ENCODE assay signal across 26 cellular contexts in the genomic region with DNA sequence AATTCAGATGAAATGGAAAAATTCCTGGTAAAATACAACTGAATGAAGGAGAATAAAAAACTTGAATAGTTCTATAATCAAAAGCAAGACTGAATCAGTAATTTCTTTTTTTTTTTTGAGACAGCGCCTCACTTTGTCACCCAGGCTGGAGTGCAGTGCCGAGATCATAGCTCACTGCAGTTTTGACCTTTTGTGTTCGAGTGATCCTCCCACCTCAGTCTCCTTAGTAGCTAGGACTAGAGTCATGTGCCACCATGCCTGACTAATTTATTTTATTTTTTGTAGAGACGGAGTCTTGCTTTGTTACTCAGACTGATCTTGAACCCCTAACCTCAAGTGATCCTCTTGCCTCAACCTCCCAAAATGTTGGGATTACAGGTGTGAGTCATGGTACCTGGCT. TPM values are rescaled to one million over a fixed set of nuclear protein-coding genes. Genes with fewer than 3 reads are reported as not detected.
A peak's percentile ranks its signal among the peaks of the same experiment; 100 is the strongest.
DNase-seq lines count a peak whose midpoint lies in the region; ATAC-seq and TF ChIP-seq lines count a peak whose summit lies in the region.
"Had no signal": no experiment of that assay in that cellular context is flagged by ENCODE, and none has a peak within 500 bp of the region (broad histone marks: within the 10 kb centered on the region; RNA-seq: fewer than 3 reads in every experiment).

No MANE protein-coding gene starts in this region.

- H4K20me1 ChIP-seq in DOHH2 (ENCODE audit: control insufficient read depth, insufficient read depth, low read depth, low read length) = no peaks in the 10 kb centered on the region
- H4K20me1 ChIP-seq: BLaER1 had no signal

- H3K9me2 ChIP-seq in DOHH2 (replicated peaks; ENCODE audit: control insufficient read depth, low read length) = no peaks in the 10 kb centered on the region

- H3K36me3 Mint-ChIP-seq in activated CD4-positive, alpha-beta T cell treated with anti-CD3 and anti-CD28 coated beads for 36 hours (ENCODE audit: low read depth) = peaks cover 12% of the 10 kb centered on the region
- peaks cover 40% of the 10 kb centered on the region for H3K36me3 Mint-ChIP-seq in activated B cell treated with CpG ODN at 0.5 μM for 24 hours (ENCODE audit: low read depth)

- intact Hi-C loops in activated CD4-positive, alpha-beta T cell treated with anti-CD3 and anti-CD28 coated beads for 36 hours (cut with DNase I, micrococcal nuclease) = no loop called here
- intact Hi-C loops in activated B cell treated with CpG ODN at 0.5 μM for 24 hours (cut with micrococcal nuclease) = loop anchor here (10.0 kb wide), 1 partner anchor 1079 kb away; the partner anchor contains the start of gene HBP1

- peaks cover 15% of the 10 kb centered on the region for H3K4me1 Mint-ChIP-seq in activated CD4-positive, alpha-beta T cell treated with anti-CD3 and anti-CD28 coated beads for 36 hours
- H3K4me1 Mint-ChIP-seq in activated B cell treated with CpG ODN at 0.5 μM for 24 hours = peaks cover 84% of the 10 kb centered on the region

- H3K4me3 Mint-ChIP-seq in activated CD4-positive, alpha-beta T cell treated with anti-CD3 and anti-CD28 coated beads for 36 hours = no peak overlapping the region
- no peak overlapping the region for H3K4me3 Mint-ChIP-seq in activated B cell treated with CpG ODN at 0.5 μM for 24 hours
- H3K4me3 Mint-ChIP-seq: CD4-positive, CD25-positive, alpha-beta regulatory T cell; HFFc6 had no signal

- no peak overlapping the region for H3K4me3 ChIP-seq in DOHH2 (ENCODE audit: low read length)
- H3K4me3 ChIP-seq: BLaER1, HAP-1, SJSA1 had no signal

- H3K79me2 ChIP-seq in DOHH2 (ENCODE audit: control insufficient read depth, low read length) = peaks cover 20% of the 10 kb centered on the region

- POLR2A ChIA-PET in activated CD4-positive, alpha-beta T cell treated with anti-CD3 and anti-CD28 coated beads for 36 hours (lab: Charles Lee) = interaction anchor here (0.6 kb wide), 1 partner anchor 50 kb away, joined by 4 read pairs; no protein-coding TSS in a partner anchor
- POLR2A ChIA-PET in activated B cell treated with CpG ODN at 0.5 μM for 24 hours (lab: Charles Lee) = interaction anchor here (0.7 to 11.9 kb wide), 8 partner anchors 8 to 28 kb away, joined by 3 to 199 read pairs (median 4); partner anchors contain the start of gene SYPL1

- H3K9me3 ChIP-seq in DOHH2 (ENCODE audit: control insufficient read depth, insufficient read depth, low read length) = no peaks in the 10 kb centered on the region
- H3K9me3 ChIP-seq: HAP-1, SJSA1 had no signal

- peak; percentile 35 for DNase-seq in activated CD4-positive, alpha-beta T cell treated with anti-CD3 and anti-CD28 coated beads for 36 hours
- DNase-seq in activated CD4-positive, alpha-beta T cell treated with anti-CD3 and anti-CD28 coated beads, Interleukin-2, amount 50 U/mL, for 1 hour = no peak
- DNase-seq in activated B cell treated with CpG ODN at 0.5 μM for 24 hours (no peak), retina (no peak)
- DNase-seq in stimulated activated naive CD8-positive, alpha-beta T cell treated with anti-CD3 and anti-CD28 coated beads, Interleukin-15, Interleukin-2, amounts not matched to agents 100 U/mL and 50 U/mL, for 24 hours = no peak
- DNase-seq: 8988T; ACHN; CD4-positive, CD25-positive, alpha-beta regulatory T cell; GOT3; HFFc6; KBM-7; NCI-H1048; NCI-H1417; NCI-H1694; NCI-H2029 treated with DMSO at 0.1 percent for 48 hours; NCI-H446 treated with DMSO at 0.1 percent for 48 hours; NCI-H526; NCI-H82; NK-92 treated with Interleukin-12 subunit alpha and Interleukin-12 subunit beta, amount 100 ng/mL, for 24 hours; Right ventricle myocardium superior; RPMI8226 had no signal

- peaks cover 46% of the 10 kb centered on the region for H3K36me3 ChIP-seq in DOHH2 (ENCODE audit: control insufficient read depth, low read length)

- H3K27me3 ChIP-seq in DOHH2 (ENCODE audit: control insufficient read depth, low read length) = no peaks in the 10 kb centered on the region
- H3K27me3 ChIP-seq: BLaER1, SJSA1 had no signal

- peaks cover 91% of the 10 kb centered on the region for H3F3A ChIP-seq in DOHH2 (ENCODE audit: control insufficient read depth, insufficient read depth)

- peak overlapping the region; percentile 86 for H3K27ac ChIP-seq in DOHH2 (ENCODE audit: low read depth, low read length)
- H3K27ac ChIP-seq: BLaER1, SJSA1 had no signal

- H3K27me3 Mint-ChIP-seq in activated CD4-positive, alpha-beta T cell treated with anti-CD3 and anti-CD28 coated beads for 36 hours = no peaks in the 10 kb centered on the region
- no peaks in the 10 kb centered on the region for H3K27me3 Mint-ChIP-seq in activated B cell treated with CpG ODN at 0.5 μM for 24 hours
- H3K27me3 Mint-ChIP-seq: CD4-positive, CD25-positive, alpha-beta regulatory T cell had no signal

- peak; percentile 75 for ATAC-seq in activated CD4-positive, alpha-beta T cell treated with anti-CD3 and anti-CD28 coated beads for 36 hours
- ATAC-seq in activated B cell treated with CpG ODN at 0.5 μM for 24 hours (ENCODE audit: low read depth) (no peak), GM21825 (IDR thresholded peaks at IDR 0.05; ENCODE audit: unreplicated experiment) (no peak)
- peak; percentile 81 for ATAC-seq in stimulated activated naive CD8-positive, alpha-beta T cell treated with anti-CD3 and anti-CD28 coated beads, Interleukin-15, Interleukin-2, amounts not matched to agents 100 U/mL and 50 U/mL, for 24 hours

- H3K27ac Mint-ChIP-seq in activated CD4-positive, alpha-beta T cell treated with anti-CD3 and anti-CD28 coated beads for 36 hours = no peak overlapping the region
- H3K27ac Mint-ChIP-seq in activated B cell treated with CpG ODN at 0.5 μM for 24 hours = peak overlapping the region; percentile 62
- H3K27ac Mint-ChIP-seq: CD4-positive, CD25-positive, alpha-beta regulatory T cell; HFFc6 had no signal

- H3K9me3 Mint-ChIP-seq in activated CD4-positive, alpha-beta T cell treated with anti-CD3 and anti-CD28 coated beads for 36 hours (ENCODE audit: low read depth) = no peaks in the 10 kb centered on the region
- H3K9me3 Mint-ChIP-seq in activated B cell treated with CpG ODN at 0.5 μM for 24 hours = no peaks in the 10 kb centered on the region
- H3K9me3 Mint-ChIP-seq: CD4-positive, CD25-positive, alpha-beta regulatory T cell; HFFc6 had no signal

- peak overlapping the region; percentile 24 for H3K4me2 ChIP-seq in DOHH2 (ENCODE audit: low read length)
- H3K4me2 ChIP-seq: BLaER1 had no signal

- peak; percentile 48 for TF ChIP-seq CTCF in DOHH2 (IDR thresholded peaks at IDR 0.05; ENCODE audit: low read depth, low read length, poor library complexity, severe bottlenecking)
- no peak for TF ChIP-seq CTCF in activated B cell treated with CpG ODN at 0.5 μM for 24 hours (IDR thresholded peaks at IDR 0.05)

- CTCF ChIA-PET in activated CD4-positive, alpha-beta T cell treated with anti-CD3 and anti-CD28 coated beads for 36 hours (lab: Charles Lee) = interaction anchor here (0.5 to 1.3 kb wide), 6 partner anchors 8 to 1064 kb away, joined by 3 to 5 read pairs (median 3); no protein-coding TSS in a partner anchor
- CTCF ChIA-PET in activated B cell treated with CpG ODN at 0.5 μM for 24 hours (lab: Charles Lee) = interaction anchor here (1.2 to 1.6 kb wide), 3 partner anchors 8 to 28 kb away, joined by 3 to 4 read pairs (median 4); no protein-coding TSS in a partner anchor

- H3K4me1 ChIP-seq in DOHH2 (ENCODE audit: control insufficient read depth, low read length) = peaks cover 98% of the 10 kb centered on the region
- H3K4me1 ChIP-seq: SJSA1 had no signal

RNA-seq across cellular contexts. Expression of gene SYPL1, which starts 26.1 kb away (rescaled TPM):
- total RNA-seq in activated CD4-positive, alpha-beta T cell treated with anti-CD3 and anti-CD28 coated beads for 36 hours = 10 to 100 TPM; 23.7 to 28.8 TPM
- 109 and 116 TPM in 2 replicates for total RNA-seq in activated B cell treated with CpG ODN at 0.5 μM for 24 hours

Comparison
In these comparisons a context has a peak if more than half of its experiments do, and no peak if none do; other contexts are left out.
1. ATAC-seq: peak in activated CD4-positive, alpha-beta T cell treated with anti-CD3 and anti-CD28 coated beads for 36 hours (single experiment) and stimulated activated naive CD8-positive, alpha-beta T cell treated with anti-CD3 and anti-CD28 coated beads, Interleukin-15, Interleukin-2, amounts not matched to agents 100 U/mL and 50 U/mL, for 24 hours (single experiment); none in activated B cell treated with CpG ODN at 0.5 μM for 24 hours (single experiment) and GM21825 (single experiment).